In genomic region chr6:36928547-36928918, GRCh38 we compare ENCODE assay signal across 24 cellular contexts. TPM values are rescaled to one million over a fixed set of nuclear protein-coding genes. Genes with fewer than 3 reads are reported as not detected.
A peak's percentile ranks its signal among the peaks of the same experiment; 100 is the strongest.
DNase-seq lines count a peak whose midpoint lies in the region; ATAC-seq and TF ChIP-seq lines count a peak whose summit lies in the region.
"Had no signal": no experiment of that assay in that cellular context is flagged by ENCODE, and none has a peak within 500 bp of the region (broad histone marks: within the 10 kb centered on the region; RNA-seq: fewer than 3 reads in every experiment).

No MANE protein-coding gene starts in this region.

- ATAC-seq in Right ventricle myocardium superior (ENCODE audit: poor library complexity) (peak; percentile 38), sciatic nerve (no peak), GM19463 (IDR thresholded peaks at IDR 0.05; ENCODE audit: unreplicated experiment) (no peak)
- ATAC-seq: activated CD8-positive, alpha-beta T cell treated with anti-CD3 and anti-CD28 coated beads for 36 hours; activated T-cell treated with anti-CD3 and anti-CD28 coated beads, Interleukin-2, amount 50 U/mL, for 4 hours had no signal

- H3K4me1 Mint-ChIP-seq in nephron = peaks cover 69% of the 10 kb centered on the region

- H3K4me1 ChIP-seq in esophagus muscularis mucosa = peaks cover 18 to 43% (median 37%) of the 10 kb centered on the region in 4 donors

- peak overlapping the region; percentile 81 to 84 (median 84) for H3K27ac Mint-ChIP-seq in nephron
- H3K27ac Mint-ChIP-seq: activated CD8-positive, alpha-beta T cell treated with anti-CD3 and anti-CD28 coated beads for 36 hours; activated naive CD8-positive, alpha-beta T cell treated with anti-CD3 and anti-CD28 coated beads for 36 hours; IgD-negative memory B cell; T-helper 1 cell treated with Interleukin-12 subunit alpha and Interleukin-12 subunit beta and Interleukin-4 antibody, amounts not matched to agents 30 μg/mL and 1 μg/mL, for 36 hours had no signal

- no peak for DNase-seq in Right ventricle myocardium superior
- no peak for DNase-seq in cardiac septum (ENCODE audit: low spot score)
- DNase-seq in esophagus muscularis mucosa (ENCODE audit: extremely low spot score) = no peak
- DNase-seq in sciatic nerve (ENCODE audit: low spot score) = no peak
- DNase-seq in NCI-H345 (lab: John Stamatoyannopoulos, UW) = no peak
- no peak for DNase-seq in NCI-H1694 treated with DMSO at 0.1 percent for 48 hours (lab: John Stamatoyannopoulos, UW)
- DNase-seq: activated CD8-positive, alpha-beta T cell treated with anti-CD3 and anti-CD28 coated beads for 36 hours; activated naive CD8-positive, alpha-beta T cell treated with anti-CD3 and anti-CD28 coated beads for 36 hours; activated T-cell treated with anti-CD3 and anti-CD28 coated beads, Interleukin-2, amount 50 U/mL, for 4 hours; brain microvascular endothelial cell; CD8-positive, alpha-beta memory T cell; dermis blood vessel endothelial cell; HCEC 1CT; left lung; NCI-H2171 treated with DMSO at 0.1 percent for 48 hours; occipital lobe; stimulated activated CD4-positive, alpha-beta T cell treated with anti-CD3 and anti-CD28 coated beads, Interleukin-2, amount 100 ng/mL, for 48 hours; stomach had no signal

- no peaks in the 10 kb centered on the region for H3K27me3 Mint-ChIP-seq in nephron (ENCODE audit: low read depth)
- H3K27me3 Mint-ChIP-seq: activated CD8-positive, alpha-beta T cell treated with anti-CD3 and anti-CD28 coated beads for 36 hours; activated naive CD8-positive, alpha-beta T cell treated with anti-CD3 and anti-CD28 coated beads for 36 hours; CD8-positive, alpha-beta memory T cell; IgD-negative memory B cell had no signal

- H3K4me3 Mint-ChIP-seq in nephron = no peak overlapping the region
- H3K4me3 Mint-ChIP-seq: activated CD8-positive, alpha-beta T cell treated with anti-CD3 and anti-CD28 coated beads for 36 hours; activated naive CD8-positive, alpha-beta T cell treated with anti-CD3 and anti-CD28 coated beads for 36 hours; activated T-cell treated with anti-CD3 and anti-CD28 coated beads, Interleukin-2, amount 50 U/mL, for 4 hours; CD8-positive, alpha-beta memory T cell; IgD-negative memory B cell; T-helper 1 cell treated with Interleukin-12 subunit alpha and Interleukin-12 subunit beta and Interleukin-4 antibody, amounts not matched to agents 30 μg/mL and 1 μg/mL, for 36 hours had no signal

- peaks cover 6% of the 10 kb centered on the region for H3K36me3 Mint-ChIP-seq in nephron (ENCODE audit: low read depth)

- no peak for TF ChIP-seq POLR2A in esophagus muscularis mucosa (IDR thresholded peaks at IDR 0.05; ENCODE audit: low read depth)

- 65% methylated on average over 7 of the region's 7 CpGs for WGBS in esophagus muscularis mucosa

- H3K9me3 ChIP-seq in esophagus muscularis mucosa = no peaks in the 10 kb centered on the region
- H3K9me3 ChIP-seq: left lung, stomach had no signal

- no peak overlapping the region for H3K4me3 ChIP-seq in esophagus muscularis mucosa
- H3K4me3 ChIP-seq: left lung, stomach had no signal

- H3K27me3 ChIP-seq in esophagus muscularis mucosa = no peaks in the 10 kb centered on the region
- H3K27me3 ChIP-seq: brain microvascular endothelial cell, left lung, stomach had no signal

- intact Hi-C loops in Right ventricle myocardium superior (cut with DNase I) (no loop called here), cardiac septum (cut with DNase I) (no loop called here), esophagus muscularis mucosa (cut with DNase I) (no loop called here), sciatic nerve (cut with DNase I) (no loop called here)

- H3K27ac ChIP-seq in esophagus muscularis mucosa (replicated peaks in 1 of 4) = peak overlapping the region; percentile 32 to 64 (median 52)
- H3K27ac ChIP-seq: epithelial cell of prostate, left lung, VCaP had no signal

- TF ChIP-seq CTCF in esophagus muscularis mucosa (IDR thresholded peaks at IDR 0.05) (no peak), nephron (IDR thresholded peaks at IDR 0.05; ENCODE audit: unreplicated experiment in 3 of 3) (no peak)

- TF ChIP-seq EP300 in esophagus muscularis mucosa (IDR thresholded peaks at IDR 0.05) = no peak

- H3K9me3 Mint-ChIP-seq in nephron = no peaks in the 10 kb centered on the region
- H3K9me3 Mint-ChIP-seq: activated CD8-positive, alpha-beta T cell treated with anti-CD3 and anti-CD28 coated beads for 36 hours; activated naive CD8-positive, alpha-beta T cell treated with anti-CD3 and anti-CD28 coated beads for 36 hours; activated T-cell treated with anti-CD3 and anti-CD28 coated beads, Interleukin-2, amount 50 U/mL, for 4 hours; CD8-positive, alpha-beta memory T cell; IgD-negative memory B cell; T-helper 1 cell treated with Interleukin-12 subunit alpha and Interleukin-12 subunit beta and Interleukin-4 antibody, amounts not matched to agents 30 μg/mL and 1 μg/mL, for 36 hours had no signal

- peaks cover 5 to 25% (median 24%) of the 10 kb centered on the region in 4 donors for H3K36me3 ChIP-seq in esophagus muscularis mucosa
- H3K36me3 ChIP-seq: brain microvascular endothelial cell had no signal

RNA-seq across cellular contexts. Expression of gene PI16, which starts 26.0 kb away (rescaled TPM):
- total RNA-seq in Right ventricle myocardium superior (27.8 TPM), cardiac septum (11.9 TPM), esophagus muscularis mucosa (10 to 100 TPM; 44.8 to 64.3 (median 56.9) TPM), sciatic nerve (91.7 TPM)
- total RNA-seq: activated CD8-positive, alpha-beta T cell treated with anti-CD3 and anti-CD28 coated beads for 36 hours; activated T-cell treated with anti-CD3 and anti-CD28 coated beads, Interleukin-2, amount 50 U/mL, for 4 hours; dermis blood vessel endothelial cell had no signal

RNA-seq across cellular contexts. Expression of gene C6orf89, which starts 42.8 kb away (rescaled TPM):
- total RNA-seq in Right ventricle myocardium superior (73.2 TPM), cardiac septum (49.2 TPM), esophagus muscularis mucosa (10 to 100 TPM; 56.5 to 66.2 (median 59.0) TPM), sciatic nerve (56.6 TPM)

RNA-seq across cellular contexts. Expression of gene PPIL1, which starts 53.9 kb away (rescaled TPM):
- total RNA-seq in Right ventricle myocardium superior (65.2 TPM), cardiac septum (24.9 TPM), esophagus muscularis mucosa (10 to 100 TPM; 17.6 to 30.3 (median 25.4) TPM), sciatic nerve (12.7 TPM)

RNA-seq across cellular contexts. Expression of gene MTCH1, which starts 57.5 kb away (rescaled TPM):
- total RNA-seq in Right ventricle myocardium superior (205 TPM), cardiac septum (139 TPM), esophagus muscularis mucosa (100 to 1,000 TPM; 205 to 258 (median 232) TPM), sciatic nerve (154 TPM)
